In the genomic region with DNA sequence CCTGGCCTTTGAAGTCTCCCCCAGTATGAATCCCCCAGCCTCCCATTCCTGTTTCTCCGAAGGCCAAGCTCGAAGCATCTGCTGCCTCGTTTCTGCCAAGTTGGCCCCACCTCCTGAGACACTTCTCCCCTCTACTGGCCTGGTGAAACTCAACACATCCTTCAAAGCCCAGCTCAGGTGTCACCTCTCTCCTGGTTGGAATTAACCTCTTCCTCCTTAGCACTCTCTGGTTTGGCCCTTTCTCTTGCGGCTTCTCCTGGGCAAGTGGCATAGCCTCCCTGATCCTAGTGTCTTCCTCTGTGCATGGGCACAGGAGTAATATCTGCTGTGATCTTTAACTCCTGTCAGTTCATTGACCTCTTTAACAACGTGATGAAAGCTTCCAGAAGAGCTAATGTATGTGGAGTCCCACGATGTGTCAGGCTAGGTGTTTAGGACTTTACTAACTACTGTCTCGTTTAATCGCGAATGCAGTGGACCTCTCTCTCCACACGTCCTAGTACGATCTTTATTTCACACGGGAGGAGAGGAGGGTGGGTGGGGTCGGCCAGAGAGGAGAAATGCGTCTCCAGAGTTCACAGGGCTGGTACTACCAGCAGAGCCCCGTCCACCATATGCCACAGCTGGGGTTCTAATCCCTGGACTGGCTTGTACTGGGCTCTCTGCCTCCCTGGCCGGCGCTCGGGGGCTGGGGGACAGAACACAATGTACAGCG, we compare ENCODE assay signal across 8 cellular contexts. TPM values are rescaled to one million over a fixed set of nuclear protein-coding genes. Genes with fewer than 3 reads are reported as not detected.
DNase-seq lines count a peak whose midpoint lies in the region; ATAC-seq and TF ChIP-seq lines count a peak whose summit lies in the region.

No MANE protein-coding gene starts in this region.

- POLR2A ChIA-PET in AG04450 (lab: Yijun Ruan, JAX) = interaction anchor here (0.6 to 1.3 kb wide), 5 partner anchors 19 to 84 kb away, joined by 3 to 5 read pairs (median 5); no protein-coding TSS in a partner anchor

- no peaks in the 10 kb centered on the region; the same call in 1 of the 2 replicates for H3K9me3 ChIP-seq in AG04450 (ENCODE audit: control insufficient read depth, insufficient read depth, low read length)

- H3K27ac ChIP-seq in AG04450 (ENCODE audit: low read depth, low read length) = peak overlapping the region; percentile 47
- peak overlapping the region; percentile 41 for H3K27ac ChIP-seq in temporal lobe (ENCODE audit: low read depth, low read length)

- in situ Hi-C loops in astrocyte of the cerebellum (cut with HindIII; ENCODE audit: low sequenced_read_pairs) = loop anchor here (5.0 kb wide), 1 partner anchor 68 kb away; no protein-coding TSS in a partner anchor

- ATAC-seq in GM18858 (IDR thresholded peaks at IDR 0.05; ENCODE audit: unreplicated experiment) (no peak), GM18861 (IDR thresholded peaks at IDR 0.05; ENCODE audit: unreplicated experiment) (no peak), GM19328 (IDR thresholded peaks at IDR 0.05; ENCODE audit: unreplicated experiment) (no peak)

- DNase-seq in AG04450 (ENCODE audit: low read depth, low spot score) = no peak
- peak; percentile 72 for DNase-seq in HT-29 (ENCODE audit: low spot score)
- DNase-seq in astrocyte of the cerebellum (ENCODE audit: low read depth) = no peak
- DNase-seq in kidney glomerular epithelial cell (lab: John Stamatoyannopoulos, UW) = peak; percentile 39

- TF ChIP-seq CTCF in AG04450 (IDR thresholded peaks at IDR 0.05; ENCODE audit: low read depth, low read length) = no peak
- TF ChIP-seq CTCF in astrocyte of the cerebellum (IDR thresholded peaks at IDR 0.05; ENCODE audit: low read depth, low read length, missing control alignments) = no peak

- CTCF ChIA-PET in AG04450 (lab: Charles Lee) = interaction anchor here (1.3 kb wide), 1 partner anchor 45 kb away, joined by 6 read pairs; no protein-coding TSS in a partner anchor

- H3K4me3 ChIP-seq in AG04450 (ENCODE audit: low read depth, low read length) = peak overlapping the region; percentile 64
- peak overlapping the region; percentile 77 for H3K4me3 ChIP-seq in astrocyte of the cerebellum (ENCODE audit: low read depth, low read length)

- H3K27me3 ChIP-seq in AG04450 (ENCODE audit: control insufficient read depth, insufficient read depth, low read length) = no peaks in the 10 kb centered on the region

RNA-seq across cellular contexts. Expression of a gene that starts 0.8 kb away (rescaled TPM):
- polyA plus RNA-seq in AG04450 (2011; rRNA removed) = 5.2 and 6.2 TPM in 2 replicates
- polyA minus RNA-seq in AG04450 (2011; rRNA and poly(A)+ RNA removed) = 12.0 and 13.4 TPM in 2 replicates
- total RNA-seq in HT-29 (2014; rRNA removed; shearing (Covaris generic)) = 11.6 and 16.3 TPM in 2 replicates
- 13.8 TPM for total RNA-seq in temporal lobe

Comparison
In these comparisons a context has a peak if more than half of its experiments do, and no peak if none do; other contexts are left out.
1. DNase-seq: peak in HT-29 (single experiment) and kidney glomerular epithelial cell (single experiment); none in AG04450 (single experiment) and astrocyte of the cerebellum (single experiment).